In genomic region chr11:111406091-111406490, GRCh38 we compare ENCODE assay signal across 25 cellular contexts. TPM values are rescaled to one million over a fixed set of nuclear protein-coding genes. Genes with fewer than 3 reads are reported as not detected.
"Had no signal": no experiment of that assay in that cellular context is flagged by ENCODE, and none has a peak within 500 bp of the region (broad histone marks: within the 10 kb centered on the region; RNA-seq: fewer than 3 reads in every experiment).

No MANE protein-coding gene starts in this region.

- DNase-seq: activated CD4-positive, alpha-beta memory T cell treated with anti-CD3 and anti-CD28 coated beads, Interleukin-2, amount 10 ng/mL, durations not matched to agents 7 days and 5 days; activated CD4-positive, alpha-beta T cell treated with anti-CD3 and anti-CD28 coated beads, Interleukin-2, amount 50 U/mL, for 1 hour; activated CD4-positive, CD25-positive, alpha-beta regulatory T cell; activated gamma-delta T cell; activated naive CD4-positive, alpha-beta T cell treated with anti-CD3 and anti-CD28 coated beads for 36 hours; activated T-cell treated with anti-CD3 and anti-CD28 coated beads for 4 hours; activated T-cell treated with anti-CD3 and anti-CD28 coated beads, Interleukin-2, amount 50 U/mL, for 48 hours; amygdala; NCI-H1105 treated with DMSO at 0.1 percent for 48 hours; NCI-H1436 treated with DMSO at 0.1 percent for 48 hours; NCI-H187; NCI-H2081; NCI-H2171 treated with DMSO at 0.1 percent for 48 hours; NCI-H226; NCI-H526; NCI-H82; PC-3; SHP77 treated with DMSO at 0.1 percent for 48 hours; T-helper 17 cell; T-helper 9 cell had no signal

- H3K27ac ChIP-seq: VCaP had no signal

- ATAC-seq: activated T-helper 17 cell treated with anti-CD3 and anti-CD28 coated beads, Interleukin-2, amount 50 U/mL, for 72 hours; PC-3; T-helper 17 cell had no signal

RNA-seq across cellular contexts. Expression of gene POU2AF1, which starts 27.0 kb away (rescaled TPM):
- total RNA-seq: astrocyte, NCI-H460, PC-3, SK-MEL-5 had no signal
